7 cellular contexts compared by ENCODE assay signal in the genomic region with DNA sequence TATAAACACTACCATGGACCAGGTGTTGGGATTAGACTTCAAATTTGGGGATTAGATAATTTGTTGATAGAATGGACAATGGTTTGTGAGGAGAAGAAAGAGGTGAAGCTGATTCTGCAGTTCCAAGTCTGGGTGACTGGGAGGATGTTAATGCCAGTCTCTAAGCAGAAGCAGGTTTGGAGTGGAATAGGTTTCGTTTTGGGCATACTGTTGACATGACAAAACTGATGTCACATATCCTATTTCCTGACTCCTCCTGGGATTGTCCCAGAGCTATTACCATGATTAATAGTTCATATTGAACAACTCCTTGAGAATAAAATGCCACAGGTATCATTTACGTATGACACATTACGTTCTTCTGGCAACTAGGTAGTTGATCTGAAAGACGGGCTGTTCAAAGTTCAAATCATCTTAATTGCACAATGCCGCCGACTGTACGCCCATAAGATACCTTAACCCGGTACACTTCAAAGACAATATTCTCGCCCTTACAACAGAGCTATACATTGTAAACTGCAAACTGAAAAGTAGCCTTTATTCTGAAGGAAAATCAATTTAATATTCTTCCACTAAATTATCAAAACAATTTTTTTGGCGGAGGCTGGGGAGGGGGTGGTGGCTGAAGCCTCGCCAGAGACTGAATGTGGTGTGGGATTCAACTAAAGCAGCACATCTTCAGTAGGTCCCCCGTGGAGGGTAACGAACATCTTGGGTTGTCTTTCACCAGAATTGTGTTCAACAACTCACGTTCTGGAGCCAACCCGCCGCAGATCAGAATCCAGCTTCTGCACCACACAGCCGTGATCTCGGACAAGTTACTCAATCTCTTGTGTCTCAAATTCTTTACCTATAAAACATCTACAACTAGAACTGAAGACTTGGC. TPM values are rescaled to one million over a fixed set of nuclear protein-coding genes. Genes with fewer than 3 reads are reported as not detected.
DNase-seq lines count a peak whose midpoint lies in the region; TF ChIP-seq lines count a peak whose summit lies in the region.

No MANE protein-coding gene starts in this region.

- H3K9ac ChIP-seq in SU-DHL-6 (ENCODE audit: low read length), result no peak overlapping the region

- H3K9me2 ChIP-seq in SU-DHL-6 (replicated peaks; ENCODE audit: insufficient read depth, low read length), result no peaks in the 10 kb centered on the region

- H3K27me3 ChIP-seq in HL-60 (ENCODE audit: insufficient read depth, poor library complexity, severe bottlenecking), result no peaks in the 10 kb centered on the region
- H3K27me3 ChIP-seq in SU-DHL-6 (ENCODE audit: low read length), result no peaks in the 10 kb centered on the region
- no peaks in the 10 kb centered on the region for H3K27me3 ChIP-seq in sigmoid colon

- H3F3A ChIP-seq in SU-DHL-6 (ENCODE audit: insufficient read depth), result peaks cover 28% of the 10 kb centered on the region

- peaks cover 0 to 25% (median 18%) of the 10 kb centered on the region in 4 donors for H3K4me1 ChIP-seq in sigmoid colon

- peaks cover 9% of the 10 kb centered on the region for H4K20me1 ChIP-seq in SU-DHL-6 (ENCODE audit: low read depth, low read length)

- H3K9me3 ChIP-seq in SU-DHL-6 (ENCODE audit: insufficient read depth, low read length), result no peaks in the 10 kb centered on the region
- no peaks in the 10 kb centered on the region for H3K9me3 ChIP-seq in sigmoid colon

- H3K79me2 ChIP-seq in SU-DHL-6 (ENCODE audit: insufficient read depth, low read length), result peaks cover 39% of the 10 kb centered on the region

- WGBS in sigmoid colon, 2 donors, result 23 to 74% methylated on average over 18 of the region's 18 CpGs

- intact Hi-C loops in sigmoid colon (cut with DNase I), result loop anchor here (2.0 to 5.0 kb wide), 3 partner anchors 58 to 241 kb away; a partner anchor contains a TSS

- peak overlapping the region; percentile 97 for H3K4me3 ChIP-seq in HL-60 (replicated peaks; ENCODE audit: insufficient read depth, low read length)
- H3K4me3 ChIP-seq in SU-DHL-6 (ENCODE audit: insufficient read depth, low read length, poor library complexity, severe bottlenecking), result peak overlapping the region; percentile 82
- H3K4me3 ChIP-seq in fibroblast of mammary gland (ENCODE audit: control insufficient read depth, low read depth, low read length), result peak overlapping the region; percentile 99
- peak overlapping the region; percentile 70 to 100 (median 94) for H3K4me3 ChIP-seq in sigmoid colon

- H3K36me3 ChIP-seq in SU-DHL-6 (ENCODE audit: low read length) (no peaks in the 10 kb centered on the region; the same call in 1 of the 2 replicates), sigmoid colon (no peaks in the 10 kb centered on the region)

- TF ChIP-seq CTCF in HL-60 (IDR thresholded peaks at IDR 0.05; ENCODE audit: insufficient read depth, low read length) (no peak), SU-DHL-6 (IDR thresholded peaks at IDR 0.05; ENCODE audit: insufficient read depth, low read length, poor library complexity, severe bottlenecking) (no peak), fibroblast of mammary gland (conservative IDR thresholded peaks at IDR 0.05; ENCODE audit: control insufficient read depth, insufficient read depth, low read depth, low read length) (no peak), sigmoid colon (IDR thresholded peaks at IDR 0.05) (no peak)

- no peak for DNase-seq in HL-60 (ENCODE audit: low read depth in 1 of 2, low spot score in 1 of 2)
- DNase-seq in fibroblast of mammary gland (ENCODE audit: low read depth), result peak; percentile 18
- no peak for DNase-seq in sigmoid colon
- DNase-seq in NCI-H2196 (lab: John Stamatoyannopoulos, UW; ENCODE audit: unreplicated experiment), result no peak
- no peak for DNase-seq in D341Med (ENCODE audit: low spot score)
- DNase-seq in stimulated activated CD4-positive, alpha-beta T cell treated with anti-CD3 and anti-CD28 coated beads, Interleukin-2, amount 100 ng/mL, for 24 hours, result no peak

- H2AFZ ChIP-seq in SU-DHL-6 (ENCODE audit: low read depth, low read length, severe bottlenecking), result peak overlapping the region; percentile 92

- no peak for TF ChIP-seq EP300 in sigmoid colon (IDR thresholded peaks at IDR 0.05)

- peak overlapping the region; percentile 90 for H3K4me2 ChIP-seq in SU-DHL-6 (ENCODE audit: low read depth, low read length, poor library complexity, severe bottlenecking)

- H3K27ac ChIP-seq in HL-60 (replicated peaks) (peak overlapping the region; percentile 83), SU-DHL-6 (ENCODE audit: low read depth, low read length) (peak overlapping the region; percentile 70; the same call in 1 of the 2 replicates), sigmoid colon (peak overlapping the region; percentile 94 to 100 (median 98))

- no peak for TF ChIP-seq POLR2A in sigmoid colon (IDR thresholded peaks at IDR 0.05)

RNA-seq across cellular contexts. Expression of a gene that starts 1.2 kb away (rescaled TPM):
- total RNA-seq in sigmoid colon, result 10 to 100 TPM; 61.4 to 65.3 (median 64.1) TPM
- 10 to 100 TPM; 28.0 to 48.8 (median 38.4) TPM for polyA plus RNA-seq in sigmoid colon

RNA-seq across cellular contexts. Expression of a gene that starts 11.6 kb away (rescaled TPM):
- 1 to 10 TPM in 1 of 4 donors, under 1 TPM in 2, not detected in 1; 0.41 to 2.9 (median 0.82) TPM for total RNA-seq in sigmoid colon
- under 1 TPM in 2 of 3 donors, not detected in 1; 0.46 to 0.47 TPM for polyA plus RNA-seq in sigmoid colon
